ENCODE assay signal across 8 cellular contexts in the genomic region with DNA sequence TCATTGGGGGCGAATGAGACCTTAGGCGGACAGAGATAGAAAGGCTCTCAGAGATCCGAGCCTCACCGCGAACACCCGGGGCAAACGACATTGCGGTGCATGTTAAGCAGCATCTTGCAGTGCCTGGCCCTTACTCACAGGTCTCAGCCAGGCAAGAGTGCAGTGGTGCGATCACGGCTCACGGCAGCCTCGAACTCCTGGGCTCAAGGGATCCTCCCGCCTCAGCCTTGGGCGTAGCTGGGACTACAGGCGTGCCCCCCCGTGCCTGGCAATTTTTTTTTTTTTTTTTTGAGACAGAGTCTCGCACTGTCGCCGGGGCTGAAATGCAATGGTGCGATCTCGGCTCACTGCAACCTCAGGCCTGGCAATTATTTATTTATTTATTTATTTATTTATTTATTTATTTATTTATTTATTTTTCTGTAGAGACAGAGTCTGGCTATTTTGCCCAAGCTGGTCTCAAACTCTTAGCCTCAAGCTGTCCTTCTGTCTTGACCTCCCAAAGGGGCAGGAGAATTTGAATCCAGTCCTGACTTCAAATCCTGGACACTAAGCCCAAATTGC. TPM values are rescaled to one million over a fixed set of nuclear protein-coding genes. Genes with fewer than 3 reads are reported as not detected.
DNase-seq lines count a peak whose midpoint lies in the region; ATAC-seq, FAIRE-seq and TF ChIP-seq lines count a peak whose summit lies in the region.
"Had no signal": no experiment of that assay in that cellular context is flagged by ENCODE, and none has a peak within 500 bp of the region (broad histone marks: within the 10 kb centered on the region; RNA-seq: fewer than 3 reads in every experiment).

No MANE protein-coding gene starts in this region.

- in situ Hi-C loops in HAP-1 (cut with MboI; ENCODE audit: low sequenced_read_pairs): no loop called here

- H3K9me3 ChIP-seq in ES-I3 (ENCODE audit: control insufficient read depth, insufficient read depth, low read length): no peaks in the 10 kb centered on the region
- no peaks in the 10 kb centered on the region for H3K9me3 ChIP-seq in PC-3 (ENCODE audit: low read length)
- no peaks in the 10 kb centered on the region for H3K9me3 ChIP-seq in esophagus (ENCODE audit: control insufficient read depth in 2 of 2, insufficient read depth in 1 of 2, low read depth in 1 of 2, low read length in 1 of 2)
- no peaks in the 10 kb centered on the region for H3K9me3 ChIP-seq in HAP-1
- no peaks in the 10 kb centered on the region for H3K9me3 ChIP-seq in kidney (ENCODE audit: control insufficient read depth in 1 of 2, low read length in 2 of 2)

- no peaks in the 10 kb centered on the region for H3K36me3 ChIP-seq in ES-I3 (ENCODE audit: insufficient read depth, low read length)
- no peaks in the 10 kb centered on the region for H3K36me3 ChIP-seq in PC-3 (ENCODE audit: low read depth, low read length)
- H3K36me3 ChIP-seq in esophagus (ENCODE audit: control insufficient read depth in 2 of 2, insufficient read depth in 2 of 2, low read length in 1 of 2): no peaks in the 10 kb centered on the region
- no peaks in the 10 kb centered on the region for H3K36me3 ChIP-seq in HAP-1 (replicated peaks)
- H3K36me3 ChIP-seq in kidney (ENCODE audit: control insufficient read depth in 1 of 2, insufficient read depth in 2 of 2, low read length in 2 of 2): no peaks in the 10 kb centered on the region
- H3K36me3 ChIP-seq: cardiac muscle cell had no signal

- intact Hi-C loops in PC-3 (cut with micrococcal nuclease): no loop called here
- intact Hi-C loops in kidney (cut with DNase I): no loop called here

- H2AFZ ChIP-seq in PC-3 (ENCODE audit: low read length): peak overlapping the region; percentile 72

- H3K27me3 ChIP-seq in PC-3 (ENCODE audit: low read length): no peaks in the 10 kb centered on the region
- H3K27me3 ChIP-seq in esophagus (ENCODE audit: control insufficient read depth in 1 of 2, insufficient read depth in 2 of 2, low read length in 2 of 2): no peaks in the 10 kb centered on the region
- H3K27me3 ChIP-seq in HAP-1 (ENCODE audit: low read depth): peaks cover 13% of the 10 kb centered on the region

- peak overlapping the region; percentile 87 for H3K4me3 ChIP-seq in PC-3 (ENCODE audit: low read length)
- H3K4me3 ChIP-seq in esophagus (ENCODE audit: low read depth in 1 of 2, low read length in 2 of 2): peak overlapping the region; percentile 64 to 65
- peak overlapping the region; percentile 42 for H3K4me3 ChIP-seq in retinal pigment epithelial cell (ENCODE audit: low read length)
- no peak overlapping the region for H3K4me3 ChIP-seq in HAP-1
- H3K4me3 ChIP-seq in kidney (ENCODE audit: low read length in 2 of 2): no peak overlapping the region

- FAIRE-seq in kidney (lab: Jason Lieb, UNC): no peak

- H3K4me1 ChIP-seq in ES-I3 (ENCODE audit: insufficient read depth, low read length): peaks cover 5% of the 10 kb centered on the region; the same call in 1 of the 2 replicates
- H3K4me1 ChIP-seq in PC-3 (ENCODE audit: insufficient read depth, low read length): peaks cover 54% of the 10 kb centered on the region
- peaks cover 0 to 11% of the 10 kb centered on the region in 2 donors for H3K4me1 ChIP-seq in esophagus (ENCODE audit: control insufficient read depth in 2 of 2, insufficient read depth in 2 of 2, low read length in 1 of 2)
- H3K4me1 ChIP-seq in HAP-1: no peaks in the 10 kb centered on the region
- peaks cover 0 to 8% of the 10 kb centered on the region in 2 donors for H3K4me1 ChIP-seq in kidney (ENCODE audit: control insufficient read depth in 1 of 2, insufficient read depth in 1 of 2, low read depth in 1 of 2, low read length in 2 of 2)

- H3F3A ChIP-seq in PC-3 (ENCODE audit: low read length, unreplicated experiment): no peaks in the 10 kb centered on the region

- H3K9ac ChIP-seq in ES-I3 (ENCODE audit: low read depth, low read length) (peak overlapping the region; percentile 75; the same call in 1 of the 2 replicates), PC-3 (ENCODE audit: low read length) (peak overlapping the region; percentile 96), kidney (ENCODE audit: low read length in 2 of 2) (no peak overlapping the region)

- WGBS in esophagus, 2 donors: 58 to 67% methylated on average over 21 of the region's 21 CpGs

- peaks cover 73% of the 10 kb centered on the region for H3K79me2 ChIP-seq in PC-3 (ENCODE audit: low read length)

- CTCF ChIA-PET in PC-3 (lab: Charles Lee): no interaction called here

- H3K27ac ChIP-seq in PC-3 (ENCODE audit: low read length) (peak overlapping the region; percentile 79), esophagus (ENCODE audit: low read depth in 2 of 2, low read length in 1 of 2) (no peak overlapping the region), kidney (ENCODE audit: low read depth in 2 of 2, low read length in 2 of 2) (no peak overlapping the region)
- H3K27ac ChIP-seq: cardiac muscle cell had no signal

- DNase-seq in PC-3 (peak; percentile 27), retinal pigment epithelial cell (ENCODE audit: low read depth) (no peak), HAP-1 (ENCODE audit: low spot score in 2 of 2) (no peak), kidney (no peak), SKM-1 treated with dmso at 0.1 percent for 144 hours (lab: John Stamatoyannopoulos, UW; ENCODE audit: unreplicated experiment) (no peak)

- POLR2A ChIA-PET in PC-3 (lab: Charles Lee; ENCODE audit: unreplicated experiment): interaction anchor here (0.6 kb wide), 1 partner anchor 15 kb away, joined by 4 read pairs; no protein-coding TSS in a partner anchor

- no TSS peak for BruUV-seq in PC-3 (replicated peaks; lab: Mats Ljungman, UMichigan)

- peak overlapping the region; percentile 89 for H3K4me2 ChIP-seq in PC-3 (ENCODE audit: low read length)

- ATAC-seq in PC-3: no peak; the same call in 1 of the 2 replicates

- no peaks in the 10 kb centered on the region for H3K9me2 ChIP-seq in PC-3 (replicated peaks; ENCODE audit: low read length)

- H4K20me1 ChIP-seq in PC-3 (ENCODE audit: low read length): peaks cover 3% of the 10 kb centered on the region; the same call in 1 of the 2 replicates

- TF ChIP-seq CTCF in PC-3 (conservative IDR thresholded peaks at IDR 0.05; ENCODE audit: low read depth, low read length): no peak
- TF ChIP-seq CTCF in retinal pigment epithelial cell (conservative IDR thresholded peaks at IDR 0.05; ENCODE audit: low read depth, low read length): no peak
- no peak for TF ChIP-seq CTCF in kidney (IDR thresholded peaks at IDR 0.05; ENCODE audit: borderline replicate concordance, extremely low read depth, insufficient read depth)

RNA-seq across cellular contexts. Expression of gene LAMA3, which starts 1.3 kb away (rescaled TPM):
- total RNA-seq in PC-3 (2014; rRNA removed) (217 and 224 TPM in 2 replicates), kidney (66.0 TPM)
- polyA plus RNA-seq in esophagus (10 to 100 TPM in 1 of 2 donors, 1 to 10 TPM in 1; 8.0 to 11.5 TPM), kidney (ENCODE audit: insufficient read depth, low read depth, low replicate concordance) (4.4 TPM)
- polyA plus RNA-seq: cardiac muscle cell had no signal

RNA-seq across cellular contexts. Expression of gene ANKRD29, which starts 27.9 kb away (rescaled TPM):
- total RNA-seq in PC-3 (2014; rRNA removed): 31.0 and 31.4 TPM in 2 replicates
- polyA plus RNA-seq in esophagus: 10 to 100 TPM in 1 of 2 donors, 1 to 10 TPM in 1; 7.2 to 14.8 TPM
- total RNA-seq in kidney: 4.9 TPM
- polyA plus RNA-seq in kidney (ENCODE audit: insufficient read depth, low read depth, low replicate concordance): 5.2 TPM

Comparison
In these comparisons a context has a peak if more than half of its experiments do, and no peak if none do; other contexts are left out.
1. H3K9ac ChIP-seq: peak in ES-I3 (single experiment) and PC-3 (single experiment); none in kidney (0 of 2).
2. H3K4me3 ChIP-seq: peak in PC-3 (single experiment), esophagus (2 of 2) and retinal pigment epithelial cell (single experiment); none in HAP-1 (single experiment) and kidney (0 of 2).